ENCODE assay signal across 8 cellular contexts in the genomic region with DNA sequence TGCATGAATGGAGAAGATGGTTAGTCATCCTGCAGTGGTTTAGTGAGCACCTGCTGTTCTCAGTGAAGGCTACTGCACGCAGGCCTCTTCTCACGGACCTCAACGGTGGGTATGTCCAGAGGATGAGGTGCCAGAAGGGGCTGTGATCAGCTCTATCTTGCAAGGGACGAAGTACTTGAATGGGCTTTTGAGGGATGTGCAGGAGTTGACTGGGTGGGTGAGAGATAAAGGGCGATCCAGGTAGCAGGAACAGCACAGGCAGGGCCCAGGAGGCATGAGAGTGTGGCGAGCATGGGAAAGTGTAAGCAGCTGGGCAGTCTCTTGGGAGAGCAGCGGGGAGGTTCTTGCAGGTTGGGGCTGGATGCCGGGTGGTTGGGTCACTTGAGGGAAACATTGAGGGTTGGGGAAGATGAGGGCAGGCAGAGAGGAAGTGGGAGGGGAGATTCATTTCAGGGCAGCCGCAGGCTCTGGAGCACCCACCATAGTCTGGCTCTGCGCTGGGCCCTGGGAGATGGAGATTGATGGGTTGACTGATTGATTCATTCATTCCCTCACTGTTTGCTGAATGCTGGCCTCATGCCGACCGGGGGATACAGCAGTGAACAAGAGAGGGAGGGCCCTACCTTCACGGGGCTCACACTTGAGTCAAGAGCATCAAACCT.
DNase-seq lines count a peak whose midpoint lies in the region; ATAC-seq and TF ChIP-seq lines count a peak whose summit lies in the region.

No MANE protein-coding gene starts in this region.

- no peak for TF ChIP-seq CTCF in activated B cell treated with CpG ODN at 0.5 μM for 24 hours (IDR thresholded peaks at IDR 0.05)
- TF ChIP-seq CTCF in upper lobe of right lung (IDR thresholded peaks at IDR 0.05): no peak
- no peak for TF ChIP-seq CTCF in CD14-positive monocyte (IDR thresholded peaks at IDR 0.05)
- no peak for TF ChIP-seq CTCF in foreskin keratinocyte (conservative IDR thresholded peaks at IDR 0.05)

- POLR2A ChIA-PET in activated B cell treated with CpG ODN at 0.5 μM for 24 hours (lab: Charles Lee): interaction anchor here (0.7 kb wide), 1 partner anchor 1093 kb away, joined by 4 read pairs; no protein-coding TSS in a partner anchor

- H3K27me3 ChIP-seq in upper lobe of right lung (no peaks in the 10 kb centered on the region), foreskin keratinocyte (peaks cover 10% of the 10 kb centered on the region)

- H3K4me3 ChIP-seq in upper lobe of right lung: no peak overlapping the region

- H3K9me3 Mint-ChIP-seq in activated B cell treated with CpG ODN at 0.5 μM for 24 hours (no peaks in the 10 kb centered on the region), CD14-positive monocyte (peaks cover 0 to 6% (median 3%) of the 10 kb centered on the region in 7 donors)

- H3K27ac Mint-ChIP-seq in activated B cell treated with CpG ODN at 0.5 μM for 24 hours: peak overlapping the region; percentile 9
- H3K27ac Mint-ChIP-seq in CD14-positive monocyte: no peak overlapping the region

- ATAC-seq in GM19397 (IDR thresholded peaks at IDR 0.05; ENCODE audit: unreplicated experiment): peak; percentile 71
- ATAC-seq in HG03135 (IDR thresholded peaks at IDR 0.05; ENCODE audit: unreplicated experiment): peak; percentile 68
- ATAC-seq in activated B cell treated with CpG ODN at 0.5 μM for 24 hours (ENCODE audit: low read depth): peak; percentile 78
- no peak for ATAC-seq in upper lobe of right lung
- no peak for ATAC-seq in foreskin keratinocyte

- peaks cover 7% of the 10 kb centered on the region for H3K27me3 Mint-ChIP-seq in activated B cell treated with CpG ODN at 0.5 μM for 24 hours
- peaks cover 5 to 16% (median 11%) of the 10 kb centered on the region in 3 donors for H3K27me3 Mint-ChIP-seq in CD14-positive monocyte (ENCODE audit: low read depth in 3 of 3)

- H3K4me1 ChIP-seq in upper lobe of right lung (no peaks in the 10 kb centered on the region), foreskin keratinocyte (no peaks in the 10 kb centered on the region)

- H3K4me1 Mint-ChIP-seq in activated B cell treated with CpG ODN at 0.5 μM for 24 hours (peaks cover 11% of the 10 kb centered on the region), CD14-positive monocyte (peaks cover 6% of the 10 kb centered on the region)

- intact Hi-C loops in activated B cell treated with CpG ODN at 0.5 μM for 24 hours (cut with micrococcal nuclease): no loop called here
- intact Hi-C loops in upper lobe of right lung (cut with DNase I): no loop called here
- intact Hi-C loops in CD14-positive monocyte (cut with micrococcal nuclease): no loop called here

- CTCF ChIA-PET in activated B cell treated with CpG ODN at 0.5 μM for 24 hours (lab: Charles Lee): no interaction called here

- peak; percentile 75 for DNase-seq in DMS153 treated with DMSO at 0.1 percent for 48 hours (lab: John Stamatoyannopoulos, UW; ENCODE audit: unreplicated experiment)
- DNase-seq in activated B cell treated with CpG ODN at 0.5 μM for 24 hours: no peak
- no peak for DNase-seq in upper lobe of right lung
- no peak for DNase-seq in stimulated activated CD4-positive, alpha-beta T cell treated with anti-CD3 and anti-CD28 coated beads, Interleukin-4, amount 100 ng/mL, for 1 hour
- DNase-seq in CD14-positive monocyte (ENCODE audit: low spot score): no peak
- DNase-seq in foreskin keratinocyte: no peak

- H3K36me3 Mint-ChIP-seq in activated B cell treated with CpG ODN at 0.5 μM for 24 hours (ENCODE audit: low read depth): no peaks in the 10 kb centered on the region
- no peaks in the 10 kb centered on the region for H3K36me3 Mint-ChIP-seq in CD14-positive monocyte

- no peaks in the 10 kb centered on the region for H3K9me3 ChIP-seq in upper lobe of right lung

- no peaks in the 10 kb centered on the region for H3K36me3 ChIP-seq in upper lobe of right lung

- H3K4me3 Mint-ChIP-seq in activated B cell treated with CpG ODN at 0.5 μM for 24 hours (no peak overlapping the region), CD14-positive monocyte (no peak overlapping the region)

- H3K27ac ChIP-seq in upper lobe of right lung (no peak overlapping the region), foreskin keratinocyte (no peak overlapping the region)

Comparison
In these comparisons a context has a peak if more than half of its experiments do, and no peak if none do; other contexts are left out.
1. ATAC-seq: peak in GM19397 (single experiment), HG03135 (single experiment) and activated B cell treated with CpG ODN at 0.5 μM for 24 hours (single experiment); none in upper lobe of right lung (single experiment) and foreskin keratinocyte (single experiment).